1 cellular context compared by ENCODE assay signal in the genomic region with DNA sequence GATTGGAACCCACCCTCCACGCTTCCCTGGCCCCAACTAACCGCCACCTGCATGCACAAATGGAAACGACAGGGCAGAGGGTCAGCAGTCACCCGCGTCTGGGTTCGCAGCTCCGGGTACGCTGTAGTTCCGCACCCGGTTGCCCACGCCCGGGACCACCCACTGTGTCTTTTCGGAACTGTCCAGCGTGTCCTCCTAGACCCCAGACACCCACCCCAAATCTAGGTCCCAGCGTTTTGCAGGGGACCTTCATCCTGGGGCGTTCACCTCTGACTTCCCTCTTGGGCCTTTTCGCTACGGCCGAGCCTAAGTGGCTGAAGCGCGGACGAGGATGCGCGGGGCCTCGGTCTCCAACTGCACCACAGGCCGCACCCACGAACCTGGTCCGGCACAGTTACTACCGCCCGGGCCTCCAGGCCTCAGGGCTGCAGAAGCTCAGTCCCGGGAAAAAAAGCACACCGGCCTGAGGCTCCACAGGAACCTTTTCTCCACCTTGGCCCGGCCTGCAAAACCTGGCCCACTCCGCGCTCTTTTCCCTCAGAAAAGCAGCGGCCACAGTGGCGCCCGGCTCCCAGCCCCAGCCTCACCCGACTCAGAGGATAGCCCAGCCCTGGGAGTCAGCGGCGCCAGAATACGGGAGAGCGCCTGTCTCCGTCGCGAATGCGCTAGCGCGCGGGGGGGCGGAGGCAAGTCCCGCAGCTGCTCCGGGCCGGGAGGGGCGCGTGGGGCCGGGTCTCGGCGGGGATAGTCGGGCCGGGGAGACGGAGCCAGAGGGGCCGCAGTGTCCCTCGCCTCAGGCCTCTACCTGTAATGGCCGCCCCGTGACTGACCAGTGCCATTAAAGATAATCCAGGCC.
TF ChIP-seq lines count a peak whose summit lies in the region.

ZFP30 (minus strand) TSS at position 633 of the 856 bp plus-strand sequence. CDS start 7,643 bp downstream, outside the sequence.

TF ChIP-seq in WTC11, 78 proteins besides CTCF, POLR2A, EP300 and RAD21 (continued from another document):
- TF ChIP-seq, protein P1, sequence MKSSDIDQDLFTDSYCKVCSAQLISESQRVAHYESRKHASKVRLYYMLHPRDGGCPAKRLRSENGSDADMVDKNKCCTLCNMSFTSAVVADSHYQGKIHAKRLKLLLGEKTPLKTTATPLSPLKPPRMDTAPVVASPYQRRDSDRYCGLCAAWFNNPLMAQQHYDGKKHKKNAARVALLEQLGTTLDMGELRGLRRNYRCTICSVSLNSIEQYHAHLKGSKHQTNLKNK (CRISPR knock-in tag; IDR thresholded peaks at IDR 0.05): no peak
- TF ChIP-seq FOXJ3 (CRISPR knock-in tag; IDR thresholded peaks at IDR 0.05; ENCODE audit: borderline replicate concordance): no peak
- TF ChIP-seq ETV6 (CRISPR knock-in tag; IDR thresholded peaks at IDR 0.05): no peak
- TF ChIP-seq HMGA2 (CRISPR knock-in tag; IDR thresholded peaks at IDR 0.05): no peak
- no peak for TF ChIP-seq CBFB (CRISPR knock-in tag; IDR thresholded peaks at IDR 0.05; ENCODE audit: low read depth)
- TF ChIP-seq NR2C2 (CRISPR knock-in tag; IDR thresholded peaks at IDR 0.05): no peak
- TF ChIP-seq NR3C1 (CRISPR knock-in tag; conservative IDR thresholded peaks at IDR 0.05; ENCODE audit: low read depth): no peak
- TF ChIP-seq AFF4 (CRISPR knock-in tag; IDR thresholded peaks at IDR 0.05; ENCODE audit: borderline replicate concordance): no peak
- TF ChIP-seq, protein P2, sequence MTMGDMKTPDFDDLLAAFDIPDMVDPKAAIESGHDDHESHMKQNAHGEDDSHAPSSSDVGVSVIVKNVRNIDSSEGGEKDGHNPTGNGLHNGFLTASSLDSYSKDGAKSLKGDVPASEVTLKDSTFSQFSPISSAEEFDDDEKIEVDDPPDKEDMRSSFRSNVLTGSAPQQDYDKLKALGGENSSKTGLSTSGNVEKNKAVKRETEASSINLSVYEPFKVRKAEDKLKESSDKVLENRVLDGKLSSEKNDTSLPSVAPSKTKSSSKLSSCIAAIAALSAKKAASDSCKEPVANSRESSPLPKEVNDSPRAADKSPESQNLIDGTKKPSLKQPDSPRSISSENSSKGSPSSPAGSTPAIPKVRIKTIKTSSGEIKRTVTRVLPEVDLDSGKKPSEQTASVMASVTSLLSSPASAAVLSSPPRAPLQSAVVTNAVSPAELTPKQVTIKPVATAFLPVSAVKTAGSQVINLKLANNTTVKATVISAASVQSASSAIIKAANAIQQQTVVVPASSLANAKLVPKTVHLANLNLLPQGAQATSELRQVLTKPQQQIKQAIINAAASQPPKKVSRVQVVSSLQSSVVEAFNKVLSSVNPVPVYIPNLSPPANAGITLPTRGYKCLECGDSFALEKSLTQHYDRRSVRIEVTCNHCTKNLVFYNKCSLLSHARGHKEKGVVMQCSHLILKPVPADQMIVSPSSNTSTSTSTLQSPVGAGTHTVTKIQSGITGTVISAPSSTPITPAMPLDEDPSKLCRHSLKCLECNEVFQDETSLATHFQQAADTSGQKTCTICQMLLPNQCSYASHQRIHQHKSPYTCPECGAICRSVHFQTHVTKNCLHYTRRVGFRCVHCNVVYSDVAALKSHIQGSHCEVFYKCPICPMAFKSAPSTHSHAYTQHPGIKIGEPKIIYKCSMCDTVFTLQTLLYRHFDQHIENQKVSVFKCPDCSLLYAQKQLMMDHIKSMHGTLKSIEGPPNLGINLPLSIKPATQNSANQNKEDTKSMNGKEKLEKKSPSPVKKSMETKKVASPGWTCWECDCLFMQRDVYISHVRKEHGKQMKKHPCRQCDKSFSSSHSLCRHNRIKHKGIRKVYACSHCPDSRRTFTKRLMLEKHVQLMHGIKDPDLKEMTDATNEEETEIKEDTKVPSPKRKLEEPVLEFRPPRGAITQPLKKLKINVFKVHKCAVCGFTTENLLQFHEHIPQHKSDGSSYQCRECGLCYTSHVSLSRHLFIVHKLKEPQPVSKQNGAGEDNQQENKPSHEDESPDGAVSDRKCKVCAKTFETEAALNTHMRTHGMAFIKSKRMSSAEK (CRISPR knock-in tag; IDR thresholded peaks at IDR 0.05; ENCODE audit: borderline replicate concordance): no peak
- TF ChIP-seq, protein P3, sequence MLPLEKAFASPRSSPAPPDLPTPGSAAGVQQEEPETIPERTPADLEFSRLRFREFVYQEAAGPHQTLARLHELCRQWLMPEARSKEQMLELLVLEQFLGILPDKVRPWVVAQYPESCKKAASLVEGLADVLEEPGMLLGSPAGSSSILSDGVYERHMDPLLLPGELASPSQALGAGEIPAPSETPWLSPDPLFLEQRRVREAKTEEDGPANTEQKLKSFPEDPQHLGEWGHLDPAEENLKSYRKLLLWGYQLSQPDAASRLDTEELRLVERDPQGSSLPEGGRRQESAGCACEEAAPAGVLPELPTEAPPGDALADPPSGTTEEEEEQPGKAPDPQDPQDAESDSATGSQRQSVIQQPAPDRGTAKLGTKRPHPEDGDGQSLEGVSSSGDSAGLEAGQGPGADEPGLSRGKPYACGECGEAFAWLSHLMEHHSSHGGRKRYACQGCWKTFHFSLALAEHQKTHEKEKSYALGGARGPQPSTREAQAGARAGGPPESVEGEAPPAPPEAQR (CRISPR knock-in tag; IDR thresholded peaks at IDR 0.05): no peak
- no peak for TF ChIP-seq CREM (CRISPR knock-in tag; IDR thresholded peaks at IDR 0.05)
- TF ChIP-seq ZBTB21 (CRISPR knock-in tag; IDR thresholded peaks at IDR 0.05; ENCODE audit: borderline replicate concordance): no peak
- TF ChIP-seq SMAD3 (CRISPR knock-in tag; IDR thresholded peaks at IDR 0.05; ENCODE audit: borderline replicate concordance): no peak
- no peak for TF ChIP-seq TCF7 (CRISPR knock-in tag; IDR thresholded peaks at IDR 0.05; ENCODE audit: low read depth)
- TF ChIP-seq E2F5 (CRISPR knock-in tag; IDR thresholded peaks at IDR 0.05): 0 out of 2 replicates have a peak, but pooled peaks have one; percentile 40
- TF ChIP-seq, protein P4, sequence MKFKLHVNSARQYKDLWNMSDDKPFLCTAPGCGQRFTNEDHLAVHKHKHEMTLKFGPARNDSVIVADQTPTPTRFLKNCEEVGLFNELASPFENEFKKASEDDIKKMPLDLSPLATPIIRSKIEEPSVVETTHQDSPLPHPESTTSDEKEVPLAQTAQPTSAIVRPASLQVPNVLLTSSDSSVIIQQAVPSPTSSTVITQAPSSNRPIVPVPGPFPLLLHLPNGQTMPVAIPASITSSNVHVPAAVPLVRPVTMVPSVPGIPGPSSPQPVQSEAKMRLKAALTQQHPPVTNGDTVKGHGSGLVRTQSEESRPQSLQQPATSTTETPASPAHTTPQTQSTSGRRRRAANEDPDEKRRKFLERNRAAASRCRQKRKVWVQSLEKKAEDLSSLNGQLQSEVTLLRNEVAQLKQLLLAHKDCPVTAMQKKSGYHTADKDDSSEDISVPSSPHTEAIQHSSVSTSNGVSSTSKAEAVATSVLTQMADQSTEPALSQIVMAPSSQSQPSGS (CRISPR knock-in tag; IDR thresholded peaks at IDR 0.05; ENCODE audit: borderline replicate concordance, low read depth): no peak
- TF ChIP-seq, protein P5, sequence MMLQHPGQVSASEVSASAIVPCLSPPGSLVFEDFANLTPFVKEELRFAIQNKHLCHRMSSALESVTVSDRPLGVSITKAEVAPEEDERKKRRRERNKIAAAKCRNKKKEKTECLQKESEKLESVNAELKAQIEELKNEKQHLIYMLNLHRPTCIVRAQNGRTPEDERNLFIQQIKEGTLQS (CRISPR knock-in tag; conservative IDR thresholded peaks at IDR 0.05): no peak
- TF ChIP-seq OVOL2 (CRISPR knock-in tag; IDR thresholded peaks at IDR 0.05; ENCODE audit: borderline replicate concordance): no peak
- no peak for TF ChIP-seq ZNF138 (CRISPR knock-in tag; conservative IDR thresholded peaks at IDR 0.05)
- TF ChIP-seq, protein P6, sequence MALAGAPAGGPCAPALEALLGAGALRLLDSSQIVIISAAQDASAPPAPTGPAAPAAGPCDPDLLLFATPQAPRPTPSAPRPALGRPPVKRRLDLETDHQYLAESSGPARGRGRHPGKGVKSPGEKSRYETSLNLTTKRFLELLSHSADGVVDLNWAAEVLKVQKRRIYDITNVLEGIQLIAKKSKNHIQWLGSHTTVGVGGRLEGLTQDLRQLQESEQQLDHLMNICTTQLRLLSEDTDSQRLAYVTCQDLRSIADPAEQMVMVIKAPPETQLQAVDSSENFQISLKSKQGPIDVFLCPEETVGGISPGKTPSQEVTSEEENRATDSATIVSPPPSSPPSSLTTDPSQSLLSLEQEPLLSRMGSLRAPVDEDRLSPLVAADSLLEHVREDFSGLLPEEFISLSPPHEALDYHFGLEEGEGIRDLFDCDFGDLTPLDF (CRISPR knock-in tag; IDR thresholded peaks at IDR 0.05): no peak
- TF ChIP-seq PRRX2 (CRISPR knock-in tag; IDR thresholded peaks at IDR 0.05): no peak
- no peak for TF ChIP-seq ZNF423 (CRISPR knock-in tag; IDR thresholded peaks at IDR 0.05)
- TF ChIP-seq HMGXB4 (CRISPR knock-in tag; IDR thresholded peaks at IDR 0.05): no peak
- TF ChIP-seq USF1 (CRISPR knock-in tag; IDR thresholded peaks at IDR 0.05): no peak
